Comparison of ENCODE assay signal across 1 cellular context in the genomic region with DNA sequence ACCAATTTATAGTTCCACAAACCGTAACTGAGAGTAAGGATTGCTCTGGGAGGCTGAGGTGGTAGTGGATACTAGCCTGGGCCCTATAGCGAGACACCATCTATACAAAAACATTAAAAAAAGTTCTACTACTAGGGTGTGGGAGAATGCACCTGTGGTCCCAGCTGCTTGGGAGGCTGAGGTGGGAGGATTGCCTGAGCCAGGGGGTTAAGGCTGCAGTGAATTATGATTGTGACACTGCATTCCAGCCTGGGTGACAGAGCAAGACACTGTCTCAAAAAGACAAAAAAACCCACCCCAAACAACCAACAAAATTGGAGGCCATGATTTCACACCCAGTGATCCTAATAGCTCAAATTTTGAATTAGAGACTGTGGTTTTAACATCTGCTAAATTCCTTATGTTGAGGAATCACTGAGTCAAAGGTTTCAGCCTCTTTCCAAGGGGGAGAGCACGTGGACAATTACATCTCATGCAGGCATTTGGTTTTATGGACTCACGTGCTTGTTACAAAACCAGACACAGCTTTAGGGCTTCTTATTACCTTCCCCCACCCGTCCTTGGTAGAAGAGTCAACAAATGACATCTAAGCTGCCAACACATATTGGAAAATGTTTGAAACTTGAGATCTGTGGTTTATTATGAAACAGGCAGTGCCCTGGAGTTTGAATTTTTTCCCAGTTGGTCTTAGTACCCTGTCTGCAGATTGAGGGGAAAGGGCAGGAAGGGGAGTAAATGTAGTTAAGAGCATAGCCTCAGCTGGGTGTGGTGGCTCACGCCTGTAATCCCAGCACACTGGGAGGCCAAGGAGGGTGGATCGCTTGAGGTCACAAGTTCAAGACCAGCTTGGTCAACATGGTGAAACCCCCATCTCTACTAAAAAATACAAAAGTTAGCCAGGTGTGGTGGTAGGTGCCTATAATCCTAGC.
TF ChIP-seq lines count a peak whose summit lies in the region.

No MANE protein-coding gene starts in this region.

TF ChIP-seq in HEK293, 187 proteins besides CTCF, POLR2A, EP300 and RAD21 (continued from another document and continues in another):
- TF ChIP-seq, protein P1, sequence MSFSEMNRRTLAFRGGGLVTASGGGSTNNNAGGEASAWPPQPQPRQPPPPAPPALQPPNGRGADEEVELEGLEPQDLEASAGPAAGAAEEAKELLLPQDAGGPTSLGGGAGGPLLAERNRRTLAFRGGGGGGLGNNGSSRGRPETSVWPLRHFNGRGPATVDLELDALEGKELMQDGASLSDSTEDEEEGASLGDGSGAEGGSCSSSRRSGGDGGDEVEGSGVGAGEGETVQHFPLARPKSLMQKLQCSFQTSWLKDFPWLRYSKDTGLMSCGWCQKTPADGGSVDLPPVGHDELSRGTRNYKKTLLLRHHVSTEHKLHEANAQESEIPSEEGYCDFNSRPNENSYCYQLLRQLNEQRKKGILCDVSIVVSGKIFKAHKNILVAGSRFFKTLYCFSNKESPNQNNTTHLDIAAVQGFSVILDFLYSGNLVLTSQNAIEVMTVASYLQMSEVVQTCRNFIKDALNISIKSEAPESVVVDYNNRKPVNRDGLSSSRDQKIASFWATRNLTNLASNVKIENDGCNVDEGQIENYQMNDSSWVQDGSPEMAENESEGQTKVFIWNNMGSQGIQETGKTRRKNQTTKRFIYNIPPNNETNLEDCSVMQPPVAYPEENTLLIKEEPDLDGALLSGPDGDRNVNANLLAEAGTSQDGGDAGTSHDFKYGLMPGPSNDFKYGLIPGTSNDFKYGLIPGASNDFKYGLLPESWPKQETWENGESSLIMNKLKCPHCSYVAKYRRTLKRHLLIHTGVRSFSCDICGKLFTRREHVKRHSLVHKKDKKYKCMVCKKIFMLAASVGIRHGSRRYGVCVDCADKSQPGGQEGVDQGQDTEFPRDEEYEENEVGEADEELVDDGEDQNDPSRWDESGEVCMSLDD (tag by site-specific recombination; IDR thresholded peaks at IDR 0.05): peak; percentile 82
- TF ChIP-seq ZNF354C (tag by site-specific recombination; IDR thresholded peaks at IDR 0.05; ENCODE audit: borderline replicate concordance, low read depth) (peak; percentile 69; the same call in 1 of the 2 replicates), KLF8 (tag by site-specific recombination; IDR thresholded peaks at IDR 0.05) (peak; percentile 96; the same call in 1 of the 2 replicates), ZNF174 (tag by site-specific recombination; IDR thresholded peaks at IDR 0.05) (no peak), ZNF366 (tag by site-specific recombination; conservative IDR thresholded peaks at IDR 0.05) (peak; percentile 99), ZNF610 (tag by site-specific recombination; IDR thresholded peaks at IDR 0.05; ENCODE audit: borderline replicate concordance) (peak; percentile 78), ZBTB20 (tag by site-specific recombination; IDR thresholded peaks at IDR 0.05) (peak; percentile 93), ZNF391 (tag by site-specific recombination; IDR thresholded peaks at IDR 0.05; ENCODE audit: borderline replicate concordance, low read depth) (peak; percentile 93; the same call in 1 of the 2 replicates), ZNF223 (tag by site-specific recombination; IDR thresholded peaks at IDR 0.05) (no peak), ZNF660 (tag by site-specific recombination; IDR thresholded peaks at IDR 0.05) (no peak; the same call in 1 of the 2 replicates), SP2 (tag by site-specific recombination; IDR thresholded peaks at IDR 0.05) (0 out of 2 replicates have a peak, but pooled peaks have one; percentile 7), PRDM4 (tag by site-specific recombination; IDR thresholded peaks at IDR 0.05) (peak; percentile 96), PRDM1 (tag by site-specific recombination; IDR thresholded peaks at IDR 0.05) (no peak), ZNF426 (tag by site-specific recombination; IDR thresholded peaks at IDR 0.05) (no peak), ZBTB7A (tag by site-specific recombination; IDR thresholded peaks at IDR 0.05; ENCODE audit: low read depth) (no peak), KLF7 (tag by site-specific recombination; IDR thresholded peaks at IDR 0.05; ENCODE audit: borderline replicate concordance) (peak; percentile 91), ZNF2 (tag by site-specific recombination; IDR thresholded peaks at IDR 0.05) (peak; percentile 77; the same call in 1 of the 2 replicates), SP7 (tag by site-specific recombination; IDR thresholded peaks at IDR 0.05) (peak; percentile 99), ZFHX2 (tag by site-specific recombination; conservative IDR thresholded peaks at IDR 0.05) (peak; percentile 65), ELK4 (IDR thresholded peaks at IDR 0.05; ENCODE audit: borderline replicate concordance, low read depth, low read length) (no peak), SALL2 (tag by site-specific recombination; IDR thresholded peaks at IDR 0.05; ENCODE audit: borderline replicate concordance) (no peak), REPIN1 (tag by site-specific recombination; IDR thresholded peaks at IDR 0.05; ENCODE audit: low read depth) (no peak; the same call in none of the 2 replicates), ZNF704 (tag by site-specific recombination; IDR thresholded peaks at IDR 0.05) (no peak), ZEB2 (tag by site-specific recombination; IDR thresholded peaks at IDR 0.05) (peak; percentile 99), BCL11A (tag by site-specific recombination; IDR thresholded peaks at IDR 0.05; ENCODE audit: low read depth) (peak; percentile 98), ZNF596 (tag by site-specific recombination; IDR thresholded peaks at IDR 0.05) (peak; percentile 43), MYNN (tag by site-specific recombination; IDR thresholded peaks at IDR 0.05; ENCODE audit: borderline replicate concordance) (peak; percentile 95), ZNF585B (tag by site-specific recombination; IDR thresholded peaks at IDR 0.05) (no peak), ZNF398 (tag by site-specific recombination; IDR thresholded peaks at IDR 0.05) (peak; percentile 98), SETDB1 (IDR thresholded peaks at IDR 0.05; ENCODE audit: insufficient read length, low read length) (peak; percentile 58), ZNF140 (tag by site-specific recombination; IDR thresholded peaks at IDR 0.05) (no peak), ZXDB (tag by site-specific recombination; IDR thresholded peaks at IDR 0.05) (peak; percentile 99), ZNF600 (tag by site-specific recombination; IDR thresholded peaks at IDR 0.05) (peak; percentile 91)
- TF ChIP-seq, protein P2, sequence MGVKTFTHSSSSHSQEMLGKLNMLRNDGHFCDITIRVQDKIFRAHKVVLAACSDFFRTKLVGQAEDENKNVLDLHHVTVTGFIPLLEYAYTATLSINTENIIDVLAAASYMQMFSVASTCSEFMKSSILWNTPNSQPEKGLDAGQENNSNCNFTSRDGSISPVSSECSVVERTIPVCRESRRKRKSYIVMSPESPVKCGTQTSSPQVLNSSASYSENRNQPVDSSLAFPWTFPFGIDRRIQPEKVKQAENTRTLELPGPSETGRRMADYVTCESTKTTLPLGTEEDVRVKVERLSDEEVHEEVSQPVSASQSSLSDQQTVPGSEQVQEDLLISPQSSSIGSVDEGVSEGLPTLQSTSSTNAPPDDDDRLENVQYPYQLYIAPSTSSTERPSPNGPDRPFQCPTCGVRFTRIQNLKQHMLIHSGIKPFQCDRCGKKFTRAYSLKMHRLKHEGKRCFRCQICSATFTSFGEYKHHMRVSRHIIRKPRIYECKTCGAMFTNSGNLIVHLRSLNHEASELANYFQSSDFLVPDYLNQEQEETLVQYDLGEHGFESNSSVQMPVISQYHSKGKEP (tag by site-specific recombination; IDR thresholded peaks at IDR 0.05): peak; percentile 96; the same call in 1 of the 2 replicates
- TF ChIP-seq, protein P3, sequence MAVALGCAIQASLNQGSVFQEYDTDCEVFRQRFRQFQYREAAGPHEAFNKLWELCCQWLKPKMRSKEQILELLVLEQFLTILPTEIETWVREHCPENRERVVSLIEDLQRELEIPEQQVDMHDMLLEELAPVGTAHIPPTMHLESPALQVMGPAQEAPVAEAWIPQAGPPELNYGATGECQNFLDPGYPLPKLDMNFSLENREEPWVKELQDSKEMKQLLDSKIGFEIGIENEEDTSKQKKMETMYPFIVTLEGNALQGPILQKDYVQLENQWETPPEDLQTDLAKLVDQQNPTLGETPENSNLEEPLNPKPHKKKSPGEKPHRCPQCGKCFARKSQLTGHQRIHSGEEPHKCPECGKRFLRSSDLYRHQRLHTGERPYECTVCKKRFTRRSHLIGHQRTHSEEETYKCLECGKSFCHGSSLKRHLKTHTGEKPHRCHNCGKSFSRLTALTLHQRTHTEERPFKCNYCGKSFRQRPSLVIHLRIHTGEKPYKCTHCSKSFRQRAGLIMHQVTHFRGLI (tag by site-specific recombination; IDR thresholded peaks at IDR 0.05): peak; percentile 84; the same call in 1 of the 2 replicates
- TF ChIP-seq, protein P4, sequence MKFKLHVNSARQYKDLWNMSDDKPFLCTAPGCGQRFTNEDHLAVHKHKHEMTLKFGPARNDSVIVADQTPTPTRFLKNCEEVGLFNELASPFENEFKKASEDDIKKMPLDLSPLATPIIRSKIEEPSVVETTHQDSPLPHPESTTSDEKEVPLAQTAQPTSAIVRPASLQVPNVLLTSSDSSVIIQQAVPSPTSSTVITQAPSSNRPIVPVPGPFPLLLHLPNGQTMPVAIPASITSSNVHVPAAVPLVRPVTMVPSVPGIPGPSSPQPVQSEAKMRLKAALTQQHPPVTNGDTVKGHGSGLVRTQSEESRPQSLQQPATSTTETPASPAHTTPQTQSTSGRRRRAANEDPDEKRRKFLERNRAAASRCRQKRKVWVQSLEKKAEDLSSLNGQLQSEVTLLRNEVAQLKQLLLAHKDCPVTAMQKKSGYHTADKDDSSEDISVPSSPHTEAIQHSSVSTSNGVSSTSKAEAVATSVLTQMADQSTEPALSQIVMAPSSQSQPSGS (tag by site-specific recombination; IDR thresholded peaks at IDR 0.05; ENCODE audit: low read depth): peak; percentile 92
- TF ChIP-seq, protein P5, sequence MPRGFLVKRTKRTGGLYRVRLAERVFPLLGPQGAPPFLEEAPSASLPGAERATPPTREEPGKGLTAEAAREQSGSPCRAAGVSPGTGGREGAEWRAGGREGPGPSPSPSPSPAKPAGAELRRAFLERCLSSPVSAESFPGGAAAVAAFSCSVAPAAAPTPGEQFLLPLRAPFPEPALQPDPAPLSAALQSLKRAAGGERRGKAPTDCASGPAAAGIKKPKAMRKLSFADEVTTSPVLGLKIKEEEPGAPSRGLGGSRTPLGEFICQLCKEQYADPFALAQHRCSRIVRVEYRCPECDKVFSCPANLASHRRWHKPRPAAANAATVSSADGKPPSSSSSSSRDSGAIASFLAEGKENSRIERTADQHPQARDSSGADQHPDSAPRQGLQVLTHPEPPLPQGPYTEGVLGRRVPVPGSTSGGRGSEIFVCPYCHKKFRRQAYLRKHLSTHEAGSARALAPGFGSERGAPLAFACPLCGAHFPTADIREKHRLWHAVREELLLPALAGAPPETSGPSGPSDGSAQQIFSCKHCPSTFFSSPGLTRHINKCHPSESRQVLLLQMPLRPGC (tag by site-specific recombination; IDR thresholded peaks at IDR 0.05): peak; percentile 99
- TF ChIP-seq, protein P6, sequence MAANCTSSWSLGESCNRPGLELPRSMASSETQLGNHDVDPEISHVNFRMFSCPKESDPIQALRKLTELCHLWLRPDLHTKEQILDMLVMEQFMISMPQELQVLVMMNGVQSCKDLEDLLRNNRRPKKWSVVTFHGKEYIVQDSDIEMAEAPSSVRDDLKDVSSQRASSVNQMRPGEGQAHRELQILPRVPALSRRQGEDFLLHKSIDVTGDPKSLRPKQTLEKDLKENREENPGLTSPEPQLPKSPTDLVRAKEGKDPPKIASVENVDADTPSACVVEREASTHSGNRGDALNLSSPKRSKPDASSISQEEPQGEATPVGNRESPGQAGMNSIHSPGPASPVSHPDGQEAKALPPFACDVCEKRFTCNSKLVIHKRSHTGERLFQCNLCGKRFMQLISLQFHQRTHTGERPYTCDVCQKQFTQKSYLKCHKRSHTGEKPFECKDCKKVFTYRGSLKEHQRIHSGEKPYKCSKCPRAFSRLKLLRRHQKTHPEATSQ (tag by site-specific recombination; IDR thresholded peaks at IDR 0.05): peak; percentile 27; the same call in 1 of the 2 replicates
